ENCODE assay signal across 19 cellular contexts in genomic region chr20:60246751-60247150, GRCh38.
DNase-seq lines count a peak whose midpoint lies in the region; ATAC-seq, FAIRE-seq and TF ChIP-seq lines count a peak whose summit lies in the region.
"Had no signal": no experiment of that assay in that cellular context is flagged by ENCODE, and none has a peak within 500 bp of the region (broad histone marks: within the 10 kb centered on the region; RNA-seq: fewer than 3 reads in every experiment).

No MANE protein-coding gene starts in this region.

- no peaks in the 10 kb centered on the region for H3K4me1 Mint-ChIP-seq in activated CD8-positive, alpha-beta memory T cell treated with anti-CD3 and anti-CD28 coated beads, Interleukin-2, amount 10 ng/mL, durations not matched to agents 7 days and 5 days
- H3K4me1 Mint-ChIP-seq in type B pancreatic cell (ENCODE audit: unreplicated experiment) = no peaks in the 10 kb centered on the region
- H3K4me1 Mint-ChIP-seq: IgD-negative memory B cell had no signal

- no peaks in the 10 kb centered on the region for H3K27me3 Mint-ChIP-seq in activated CD8-positive, alpha-beta memory T cell treated with anti-CD3 and anti-CD28 coated beads, Interleukin-2, amount 10 ng/mL, durations not matched to agents 7 days and 5 days
- peaks cover 25% of the 10 kb centered on the region for H3K27me3 Mint-ChIP-seq in type B pancreatic cell
- H3K27me3 Mint-ChIP-seq: CD4-positive, alpha-beta T cell had no signal

- no peaks in the 10 kb centered on the region for H3K9me3 Mint-ChIP-seq in activated CD8-positive, alpha-beta memory T cell treated with anti-CD3 and anti-CD28 coated beads, Interleukin-2, amount 10 ng/mL, durations not matched to agents 7 days and 5 days (ENCODE audit: low read depth)
- no peaks in the 10 kb centered on the region for H3K9me3 Mint-ChIP-seq in type B pancreatic cell
- H3K9me3 Mint-ChIP-seq: CD4-positive, alpha-beta T cell; H9 had no signal

- CTCF ChIA-PET in activated CD8-positive, alpha-beta memory T cell treated with anti-CD3 and anti-CD28 coated beads, Interleukin-2, amount 10 ng/mL, durations not matched to agents 7 days and 5 days (lab: Charles Lee) = no interaction called here

- FAIRE-seq in urothelium cell line (lab: Jason Lieb, UNC) = no peak
- FAIRE-seq: A549, D721Med, GM12892, GM18507, H1 had no signal

- H3K36me3 Mint-ChIP-seq in activated CD8-positive, alpha-beta memory T cell treated with anti-CD3 and anti-CD28 coated beads, Interleukin-2, amount 10 ng/mL, durations not matched to agents 7 days and 5 days = no peaks in the 10 kb centered on the region
- no peaks in the 10 kb centered on the region for H3K36me3 Mint-ChIP-seq in type B pancreatic cell
- H3K36me3 Mint-ChIP-seq: IgD-negative memory B cell had no signal

- no peak overlapping the region for H3K4me3 Mint-ChIP-seq in activated CD8-positive, alpha-beta memory T cell treated with anti-CD3 and anti-CD28 coated beads, Interleukin-2, amount 10 ng/mL, durations not matched to agents 7 days and 5 days
- H3K4me3 Mint-ChIP-seq in type B pancreatic cell = no peak overlapping the region
- H3K4me3 Mint-ChIP-seq: CD4-positive, alpha-beta T cell; H9; IgD-negative memory B cell had no signal

- no peak for ATAC-seq in activated CD8-positive, alpha-beta memory T cell treated with anti-CD3 and anti-CD28 coated beads, Interleukin-2, amount 10 ng/mL, durations not matched to agents 7 days and 5 days
- ATAC-seq in GM19035 (IDR thresholded peaks at IDR 0.05; ENCODE audit: unreplicated experiment) = no peak
- ATAC-seq: A549 had no signal

- no peak overlapping the region for H3K27ac Mint-ChIP-seq in activated CD8-positive, alpha-beta memory T cell treated with anti-CD3 and anti-CD28 coated beads, Interleukin-2, amount 10 ng/mL, durations not matched to agents 7 days and 5 days
- H3K27ac Mint-ChIP-seq in type B pancreatic cell = no peak overlapping the region
- H3K27ac Mint-ChIP-seq: CD4-positive, alpha-beta T cell; H9; IgD-negative memory B cell had no signal

- peak; percentile 26 for DNase-seq in activated CD8-positive, alpha-beta memory T cell treated with anti-CD3 and anti-CD28 coated beads, Interleukin-2, amount 10 ng/mL, durations not matched to agents 7 days and 5 days
- no peak for DNase-seq in activated CD8-positive, alpha-beta memory T cell treated with anti-CD3 and anti-CD28 coated beads, Interleukin-2, amount 50 U/mL, for 48 hours
- DNase-seq in myocyte (ENCODE audit: low read depth) (peak; percentile 30), type B pancreatic cell (ENCODE audit: extremely low spot score, unreplicated experiment) (peak; percentile 40), HK-2 (ENCODE audit: unreplicated experiment) (no peak), urothelium cell line (ENCODE audit: low spot score) (no peak)
- DNase-seq: AML-193; Caco-2; CD4-positive, alpha-beta T cell; GDM1; H9; KG1 had no signal

- TF ChIP-seq CTCF in type B pancreatic cell (conservative IDR thresholded peaks at IDR 0.05) = no peak

Comparison
In these comparisons a context has a peak if more than half of its experiments do, and no peak if none do; other contexts are left out.
1. DNase-seq: peak in activated CD8-positive, alpha-beta memory T cell treated with anti-CD3 and anti-CD28 coated beads, Interleukin-2, amount 10 ng/mL, durations not matched to agents 7 days and 5 days (single experiment), myocyte (single experiment) and type B pancreatic cell (single experiment); none in activated CD8-positive, alpha-beta memory T cell treated with anti-CD3 and anti-CD28 coated beads, Interleukin-2, amount 50 U/mL, for 48 hours (single experiment), HK-2 (single experiment) and urothelium cell line (single experiment).